12 cellular contexts compared by ENCODE assay signal in the genomic region with DNA sequence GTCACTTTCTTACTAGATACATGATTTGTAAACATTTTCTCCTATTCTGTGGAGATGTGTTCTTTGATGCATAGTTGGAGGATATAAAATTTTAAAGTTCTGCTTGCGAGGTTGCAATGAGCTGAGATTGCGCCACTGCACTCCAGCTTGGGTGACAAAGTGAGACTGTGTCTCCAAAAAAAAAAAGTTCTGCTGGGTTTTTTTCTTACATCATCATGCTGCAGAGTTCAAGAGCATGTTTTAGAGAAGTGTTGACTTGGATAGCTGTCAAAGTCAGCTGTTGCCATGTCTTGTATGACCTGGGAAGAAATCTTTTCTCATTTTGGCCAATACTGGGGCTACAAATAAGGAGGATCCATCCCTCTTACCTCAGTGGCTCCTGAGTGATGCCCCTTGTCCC.
"Had no signal": no experiment of that assay in that cellular context is flagged by ENCODE, and none has a peak within 500 bp of the region (broad histone marks: within the 10 kb centered on the region; RNA-seq: fewer than 3 reads in every experiment).

No MANE protein-coding gene starts in this region.

- DNase-seq: activated CD4-positive, alpha-beta T cell treated with anti-CD3 and anti-CD28 coated beads for 48 hours; activated naive CD4-positive, alpha-beta T cell; esophagus squamous epithelium; foreskin keratinocyte; left colon; mesenchymal stem cell; T-helper 9 cell; thyroid gland had no signal

- H3K27me3 ChIP-seq: cardiac muscle cell, esophagus squamous epithelium, foreskin keratinocyte, thyroid gland had no signal

- H3K4me1 ChIP-seq: esophagus squamous epithelium, foreskin keratinocyte, thyroid gland had no signal

- H3K4me3 Mint-ChIP-seq: activated T-helper 1 cell treated with anti-CD3 and anti-CD28 coated beads, Interleukin-12 subunit alpha, Interleukin-12 subunit beta, Interleukin-2, Interleukin-4 antibody, amounts not matched to agents 30 ng/mL and 10 ng/mL and 1 ng/mL, durations not matched to agents 14 hours and 24 hours and 36 hours; nephron had no signal

- H3K4me3 ChIP-seq: cardiac muscle cell, esophagus squamous epithelium, skin epidermis, thyroid gland had no signal

- H3K9me3 Mint-ChIP-seq: activated T-helper 1 cell treated with anti-CD3 and anti-CD28 coated beads, Interleukin-12 subunit alpha, Interleukin-12 subunit beta, Interleukin-2, Interleukin-4 antibody, amounts not matched to agents 30 ng/mL and 10 ng/mL and 1 ng/mL, durations not matched to agents 14 hours and 24 hours and 36 hours; nephron had no signal

- ATAC-seq: foreskin keratinocyte, left colon had no signal

- H3K27ac Mint-ChIP-seq: activated T-helper 1 cell treated with anti-CD3 and anti-CD28 coated beads, Interleukin-12 subunit alpha, Interleukin-12 subunit beta, Interleukin-2, Interleukin-4 antibody, amounts not matched to agents 30 ng/mL and 10 ng/mL and 1 ng/mL, durations not matched to agents 14 hours and 24 hours and 36 hours; nephron had no signal

- H3K27ac ChIP-seq: cardiac muscle cell, esophagus squamous epithelium, foreskin keratinocyte, skin epidermis, thyroid gland had no signal

- H3K9me3 ChIP-seq: esophagus squamous epithelium, thyroid gland had no signal
